11 cellular contexts compared by ENCODE assay signal in genomic region chr12:33226671-33227070, GRCh38.
"Had no signal": no experiment of that assay in that cellular context is flagged by ENCODE, and none has a peak within 500 bp of the region (broad histone marks: within the 10 kb centered on the region; RNA-seq: fewer than 3 reads in every experiment).

No MANE protein-coding gene starts in this region.

- DNase-seq: GM23248, GOT3, H7, H9, HCEC 1CT, HFFc6 had no signal

- H3K9me3 ChIP-seq: HAP-1 had no signal

- H3K4me2 ChIP-seq: GM23338 had no signal

- H3K27ac ChIP-seq: GM23248 had no signal

- H3K4me3 ChIP-seq: GM23248, GM23338, HAP-1 had no signal

- H3K4me1 ChIP-seq: HAP-1 had no signal

- ATAC-seq: GM23338, HCT116 had no signal

- H3K9ac ChIP-seq: GM23248 had no signal

- H2AFZ ChIP-seq: GM23248, GM23338 had no signal

- H3K36me3 ChIP-seq: HAP-1 had no signal

- FAIRE-seq: H1, H54 had no signal
